Comparison of ENCODE assay signal across 9 cellular contexts in the genomic region with DNA sequence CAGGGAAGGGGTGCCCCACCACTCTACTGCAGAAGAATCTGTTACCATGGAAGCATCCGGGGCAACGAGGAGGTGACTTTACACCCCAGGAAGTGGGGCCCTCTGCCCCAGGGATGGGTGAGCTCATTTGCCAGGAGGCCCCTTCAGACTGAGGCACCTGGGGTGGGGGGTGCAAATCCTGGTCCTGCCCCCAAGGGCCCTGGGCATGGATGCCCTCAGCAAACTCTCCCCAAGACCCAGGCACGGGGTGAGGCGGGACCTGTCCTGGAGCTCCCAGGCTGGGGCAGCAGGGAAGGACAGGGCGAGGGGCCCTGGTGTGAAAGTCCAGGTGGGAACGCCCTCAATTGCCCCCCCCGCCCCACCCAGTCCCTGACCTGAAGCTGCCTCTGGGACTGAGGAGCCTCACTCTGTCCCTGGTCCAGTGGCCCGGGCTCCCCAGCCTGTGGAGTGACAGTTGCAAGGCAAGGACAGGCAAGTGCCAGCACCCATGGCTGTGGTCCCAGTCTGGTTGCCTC. TPM values are rescaled to one million over a fixed set of nuclear protein-coding genes. Genes with fewer than 3 reads are reported as not detected.
"Had no signal": no experiment of that assay in that cellular context is flagged by ENCODE, and none has a peak within 500 bp of the region (broad histone marks: within the 10 kb centered on the region; RNA-seq: fewer than 3 reads in every experiment).

No MANE protein-coding gene starts in this region.

- H3K27ac Mint-ChIP-seq: GM23338, HFFc6 had no signal

- H3K4me3 Mint-ChIP-seq: GM23338, HFFc6 had no signal

- H3K4me3 ChIP-seq: GM23338, HAP-1, K562 had no signal

- ATAC-seq: GM23338, HCT116, K562 had no signal

- H3K36me3 ChIP-seq: HAP-1 had no signal

- FAIRE-seq: H1, H54, HTR-8/SVneo, K562 had no signal

- H3K4me1 ChIP-seq: HAP-1 had no signal

- H3K9me3 ChIP-seq: HAP-1 had no signal

- DNase-seq: HFFc6, IMR-90 had no signal

- H3K9me3 Mint-ChIP-seq: GM23338, HFFc6 had no signal

RNA-seq across cellular contexts. Expression of gene C1QTNF9, which starts 52.5 kb away (rescaled TPM):
- total RNA-seq: GM23338, H1, HFFc6, K562 had no signal
- polyA plus RNA-seq: GM23338, H1, K562 had no signal
